17 cellular contexts compared by ENCODE assay signal in the genomic region with DNA sequence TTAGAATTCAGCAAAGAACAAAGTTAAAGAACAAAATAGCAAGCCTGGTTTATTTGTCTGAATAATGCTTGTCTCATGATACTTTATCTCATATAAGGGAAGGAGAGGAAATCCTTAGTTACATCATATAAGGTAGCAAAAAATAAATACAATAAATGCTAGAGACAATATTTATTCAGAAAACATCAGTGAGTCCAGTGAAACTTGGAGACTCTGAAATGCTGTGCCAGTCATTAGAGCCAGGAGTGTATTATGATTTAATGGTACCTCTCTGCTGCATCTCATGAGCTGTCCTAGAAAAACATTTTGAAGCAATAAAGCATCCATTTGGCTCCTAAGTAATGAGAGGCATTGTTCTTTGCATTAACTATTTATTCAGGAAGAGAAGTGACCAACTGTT.
DNase-seq lines count a peak whose midpoint lies in the region; ATAC-seq and TF ChIP-seq lines count a peak whose summit lies in the region.
"Had no signal": no experiment of that assay in that cellular context is flagged by ENCODE, and none has a peak within 500 bp of the region (broad histone marks: within the 10 kb centered on the region; RNA-seq: fewer than 3 reads in every experiment).

No MANE protein-coding gene starts in this region.

- H3K27ac ChIP-seq in smooth muscle cell (ENCODE audit: low read depth) (peak overlapping the region; percentile 4), left lung (no peak overlapping the region)
- H3K27ac ChIP-seq: BLaER1 treated with 17β-estradiol and CSF1 and Interleukin-3, amounts not matched to agents 10 nM and 100 nM had no signal

- H3K27me3 ChIP-seq in smooth muscle cell (ENCODE audit: low read depth), result no peaks in the 10 kb centered on the region
- no peaks in the 10 kb centered on the region for H3K27me3 ChIP-seq in left lung
- H3K27me3 ChIP-seq: BLaER1 treated with 17β-estradiol and CSF1 and Interleukin-3, amounts not matched to agents 10 nM and 100 nM had no signal

- H3K9me3 ChIP-seq in smooth muscle cell (replicated peaks; ENCODE audit: low read depth) (no peaks in the 10 kb centered on the region), left lung (no peaks in the 10 kb centered on the region)
- H3K9me3 ChIP-seq: BLaER1 treated with 17β-estradiol and CSF1 and Interleukin-3, amounts not matched to agents 10 nM and 100 nM had no signal

- intact Hi-C loops in left lung (cut with DNase I), result no loop called here

- DNase-seq in DMS53 (lab: John Stamatoyannopoulos, UW) (peak; percentile 2), DMS53 treated with DMSO at 0.1 percent for 48 hours (lab: John Stamatoyannopoulos, UW; ENCODE audit: unreplicated experiment) (no peak), LNCaP clone FGC (ENCODE audit: low read depth) (peak; percentile 75), fibroblast of pulmonary artery (ENCODE audit: low read depth) (peak; percentile 21), smooth muscle cell (lab: John Stamatoyannopoulos, UW; ENCODE audit: unreplicated experiment) (no peak), left lung (no peak)
- DNase-seq: 8988T, DMS 273 treated with DMSO at 0.1 percent for 48 hours, EL, KBM-7, NCI-H1092 treated with DMSO at 0.1 percent for 48 hours, NCI-H1694, NCI-H446 had no signal

- H3F3A ChIP-seq in smooth muscle cell (ENCODE audit: low read depth), result no peaks in the 10 kb centered on the region

- no peak overlapping the region for H2AFZ ChIP-seq in smooth muscle cell (ENCODE audit: low read depth)

- peak overlapping the region; percentile 34 for H3K4me2 ChIP-seq in smooth muscle cell
- H3K4me2 ChIP-seq: BLaER1 treated with 17β-estradiol and CSF1 and Interleukin-3, amounts not matched to agents 10 nM and 100 nM had no signal

- H3K36me3 ChIP-seq in smooth muscle cell (ENCODE audit: low read depth) (peaks cover 6% of the 10 kb centered on the region), left lung (peaks cover 0 to 9% of the 10 kb centered on the region in 2 donors)

- H3K4me1 ChIP-seq in smooth muscle cell (ENCODE audit: low read depth) (peaks cover 13% of the 10 kb centered on the region), left lung (no peaks in the 10 kb centered on the region)

- no peak for ATAC-seq in left lung
- no peak for ATAC-seq in HG02870 (IDR thresholded peaks at IDR 0.05; ENCODE audit: unreplicated experiment)
- no peak for ATAC-seq in GM18519 (IDR thresholded peaks at IDR 0.05; ENCODE audit: low FRiP score, unreplicated experiment)
- ATAC-seq: HCT116 had no signal

- H3K9ac ChIP-seq in smooth muscle cell (ENCODE audit: low read depth), result no peak overlapping the region
- H3K9ac ChIP-seq: BLaER1 treated with 17β-estradiol and CSF1 and Interleukin-3, amounts not matched to agents 10 nM and 100 nM had no signal

- H4K20me1 ChIP-seq in smooth muscle cell (ENCODE audit: low read depth), result no peaks in the 10 kb centered on the region

- H3K4me3 ChIP-seq in LNCaP clone FGC (ENCODE audit: low read depth, low read length) (no peak overlapping the region), fibroblast of pulmonary artery (replicated peaks; ENCODE audit: low read depth, low read length) (no peak overlapping the region), smooth muscle cell (no peak overlapping the region), left lung (no peak overlapping the region)
- H3K4me3 ChIP-seq: BLaER1 treated with 17β-estradiol and CSF1 and Interleukin-3, amounts not matched to agents 10 nM and 100 nM had no signal

- no peaks in the 10 kb centered on the region for H3K79me2 ChIP-seq in smooth muscle cell (ENCODE audit: low read depth)

- TF ChIP-seq CTCF in LNCaP clone FGC (IDR thresholded peaks at IDR 0.05; ENCODE audit: control insufficient read depth, extremely low read depth, insufficient read depth), result no peak
- TF ChIP-seq CTCF in fibroblast of pulmonary artery (IDR thresholded peaks at IDR 0.05; ENCODE audit: low read length, missing control alignments), result no peak
- no peak for TF ChIP-seq CTCF in smooth muscle cell (IDR thresholded peaks at IDR 0.05; ENCODE audit: borderline replicate concordance, insufficient read depth, poor library complexity, severe bottlenecking)
- no peak for TF ChIP-seq CTCF in left lung (IDR thresholded peaks at IDR 0.05)

Comparison
In these comparisons a context has a peak if more than half of its experiments do, and no peak if none do; other contexts are left out.
1. DNase-seq: peak in DMS53 (single experiment), LNCaP clone FGC (single experiment) and fibroblast of pulmonary artery (single experiment); none in DMS53 treated with DMSO at 0.1 percent for 48 hours (single experiment), smooth muscle cell (single experiment) and left lung (0 of 2).